In genomic region chr2:10392548-10392947, GRCh38 we compare ENCODE assay signal across 1 cellular context.
TF ChIP-seq lines count a peak whose summit lies in the region.

No MANE protein-coding gene starts in this region.

TF ChIP-seq in WTC11, 78 proteins besides CTCF, POLR2A, EP300 and RAD21 (continued from another document):
- TF ChIP-seq USF1 (CRISPR knock-in tag; IDR thresholded peaks at IDR 0.05) = no peak
- TF ChIP-seq ZNF416 (CRISPR knock-in tag; IDR thresholded peaks at IDR 0.05) = no peak
- TF ChIP-seq ATF6 (CRISPR knock-in tag; IDR thresholded peaks at IDR 0.05) = no peak
